Comparison of ENCODE assay signal across 18 cellular contexts in the genomic region with DNA sequence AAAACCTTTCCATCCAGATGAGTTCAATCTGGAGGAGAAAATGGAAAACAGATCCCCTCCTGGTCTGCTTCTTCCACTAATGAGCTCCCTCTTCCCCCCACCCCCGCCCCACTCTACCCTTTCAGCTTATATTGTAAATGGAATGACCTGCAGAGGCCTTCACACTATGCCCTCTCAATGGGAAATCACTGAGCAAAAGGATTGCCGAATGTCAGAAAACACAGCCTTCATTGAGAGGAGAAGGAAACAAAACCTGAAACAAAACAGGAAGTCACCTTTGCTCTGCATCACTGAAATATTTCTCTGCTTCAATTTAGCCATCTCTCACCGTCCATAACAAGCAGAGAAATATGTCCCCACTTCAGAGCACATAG. TPM values are rescaled to one million over a fixed set of nuclear protein-coding genes. Genes with fewer than 3 reads are reported as not detected.
DNase-seq lines count a peak whose midpoint lies in the region; TF ChIP-seq lines count a peak whose summit lies in the region.
"Had no signal": no experiment of that assay in that cellular context is flagged by ENCODE, and none has a peak within 500 bp of the region (broad histone marks: within the 10 kb centered on the region; RNA-seq: fewer than 3 reads in every experiment).

No MANE protein-coding gene starts in this region.

- H3K27ac ChIP-seq in DOHH2 (ENCODE audit: low read depth, low read length) = peak overlapping the region; percentile 40
- H3K27ac ChIP-seq in SU-DHL-6 (ENCODE audit: low read depth, low read length) = no peak overlapping the region
- H3K27ac ChIP-seq in mesodermal cell (ENCODE audit: low read depth, low read length, severe bottlenecking) = peak overlapping the region; percentile 12
- peak overlapping the region in 1 of 2 donors; percentile 11 for H3K27ac ChIP-seq in coronary artery

- peaks cover 65% of the 10 kb centered on the region for H3K27me3 Mint-ChIP-seq in activated naive CD4-positive, alpha-beta T cell treated with anti-CD3 and anti-CD28 coated beads, Interleukin-2, amount 10 ng/mL, durations not matched to agents 7 days and 5 days

- H3K36me3 ChIP-seq in DOHH2 (ENCODE audit: control insufficient read depth, low read length) (no peaks in the 10 kb centered on the region), SU-DHL-6 (ENCODE audit: low read length) (no peaks in the 10 kb centered on the region), mesodermal cell (ENCODE audit: control insufficient read depth, insufficient read depth, low read length) (no peaks in the 10 kb centered on the region)
- H3K36me3 ChIP-seq: breast epithelium, right atrium auricular region had no signal

- DNase-seq in HT-29 (ENCODE audit: low spot score) (peak; percentile 12), NCI-H187 (lab: John Stamatoyannopoulos, UW) (no peak), SIG-M5 (lab: John Stamatoyannopoulos, UW) (no peak), coronary artery (ENCODE audit: low spot score) (no peak)
- no peak for DNase-seq in activated naive CD4-positive, alpha-beta T cell treated with anti-CD3 and anti-CD28 coated beads, Interleukin-2, amount 10 ng/mL, durations not matched to agents 7 days and 5 days
- DNase-seq: activated CD8-positive, alpha-beta T cell treated with anti-CD3 and anti-CD28 coated beads for 36 hours; activated effector memory CD4-positive, alpha-beta T cell treated with anti-CD3 and anti-CD28 coated beads, Interleukin-2, amount 50 U/mL, for 16 hours; effector memory CD4-positive, alpha-beta T cell; foreskin fibroblast; NCI-H345; RPMI8226; stimulated activated CD4-positive, alpha-beta T cell treated with anti-CD3 and anti-CD28 coated beads, Interleukin-4, amount 100 ng/mL, for 24 hours had no signal

- H3K36me3 Mint-ChIP-seq in activated naive CD4-positive, alpha-beta T cell treated with anti-CD3 and anti-CD28 coated beads, Interleukin-2, amount 10 ng/mL, durations not matched to agents 7 days and 5 days = no peaks in the 10 kb centered on the region
- H3K36me3 Mint-ChIP-seq: stimulated activated memory B cell treated with anti-CD40 and anti-IgM and Interleukin-4, amounts not matched to agents 10 μg/mL and 1 μg/mL and 100 μg/mL, for 72 hours had no signal

- H3K4me1 Mint-ChIP-seq in activated naive CD4-positive, alpha-beta T cell treated with anti-CD3 and anti-CD28 coated beads, Interleukin-2, amount 10 ng/mL, durations not matched to agents 7 days and 5 days = peaks cover 18% of the 10 kb centered on the region

- H3K79me2 ChIP-seq in DOHH2 (ENCODE audit: control insufficient read depth, low read length) (no peaks in the 10 kb centered on the region), SU-DHL-6 (ENCODE audit: insufficient read depth, low read length) (no peaks in the 10 kb centered on the region)

- WGBS in mesodermal cell (ENCODE audit: insufficient coverage in 2 of 2), 2 experiments = 0 to 17% methylated on average over 1 of the region's 3 CpGs

- no peaks in the 10 kb centered on the region for H3K9me3 Mint-ChIP-seq in activated naive CD4-positive, alpha-beta T cell treated with anti-CD3 and anti-CD28 coated beads, Interleukin-2, amount 10 ng/mL, durations not matched to agents 7 days and 5 days
- H3K9me3 Mint-ChIP-seq: activated CD8-positive, alpha-beta T cell treated with anti-CD3 and anti-CD28 coated beads for 36 hours; stimulated activated memory B cell treated with anti-CD40 and anti-IgM and Interleukin-4, amounts not matched to agents 10 μg/mL and 1 μg/mL and 100 μg/mL, for 72 hours had no signal

- H3K4me1 ChIP-seq in DOHH2 (ENCODE audit: control insufficient read depth, low read length) (peaks cover 20% of the 10 kb centered on the region), mesodermal cell (ENCODE audit: control insufficient read depth, insufficient read depth, low read length, poor library complexity, severe bottlenecking) (peaks cover 4% of the 10 kb centered on the region)

- no peak overlapping the region for H3K27ac Mint-ChIP-seq in activated naive CD4-positive, alpha-beta T cell treated with anti-CD3 and anti-CD28 coated beads, Interleukin-2, amount 10 ng/mL, durations not matched to agents 7 days and 5 days
- H3K27ac Mint-ChIP-seq: activated CD8-positive, alpha-beta T cell treated with anti-CD3 and anti-CD28 coated beads for 36 hours; stimulated activated memory B cell treated with anti-CD40 and anti-IgM and Interleukin-4, amounts not matched to agents 10 μg/mL and 1 μg/mL and 100 μg/mL, for 72 hours had no signal

- H3K9ac ChIP-seq in SU-DHL-6 (ENCODE audit: low read length) = no peak overlapping the region

- H3K9me3 ChIP-seq in DOHH2 (ENCODE audit: control insufficient read depth, insufficient read depth, low read length) = no peaks in the 10 kb centered on the region
- no peaks in the 10 kb centered on the region for H3K9me3 ChIP-seq in SU-DHL-6 (ENCODE audit: insufficient read depth, low read length)
- H3K9me3 ChIP-seq in mesodermal cell (ENCODE audit: control insufficient read depth, low read length) = no peaks in the 10 kb centered on the region
- H3K9me3 ChIP-seq: breast epithelium, right atrium auricular region had no signal

- peak overlapping the region; percentile 62 for H3K4me2 ChIP-seq in DOHH2 (ENCODE audit: low read length)
- peak overlapping the region; percentile 14 for H3K4me2 ChIP-seq in SU-DHL-6 (ENCODE audit: low read depth, low read length, poor library complexity, severe bottlenecking)

- peak overlapping the region; percentile 65 for H2AFZ ChIP-seq in SU-DHL-6 (ENCODE audit: low read depth, low read length, severe bottlenecking)

- CTCF ChIA-PET in activated naive CD4-positive, alpha-beta T cell treated with anti-CD3 and anti-CD28 coated beads, Interleukin-2, amount 10 ng/mL, durations not matched to agents 7 days and 5 days (lab: Charles Lee) = interaction anchor here (1.4 kb wide), 1 partner anchor 15 kb away, joined by 3 read pairs; no protein-coding TSS in a partner anchor

- H4K20me1 ChIP-seq in DOHH2 (ENCODE audit: control insufficient read depth, insufficient read depth, low read depth, low read length) (no peaks in the 10 kb centered on the region), SU-DHL-6 (ENCODE audit: low read depth, low read length) (no peaks in the 10 kb centered on the region)

- H3K4me3 ChIP-seq in DOHH2 (ENCODE audit: low read length) (peak overlapping the region; percentile 36), SU-DHL-6 (ENCODE audit: insufficient read depth, low read length, poor library complexity, severe bottlenecking) (no peak overlapping the region), mesodermal cell (ENCODE audit: extremely low read depth, insufficient read depth, low read length, poor library complexity, severe bottlenecking) (no peak overlapping the region), coronary artery (no peak overlapping the region)
- H3K4me3 ChIP-seq: right atrium auricular region had no signal

- no peak overlapping the region for H3K4me3 Mint-ChIP-seq in activated naive CD4-positive, alpha-beta T cell treated with anti-CD3 and anti-CD28 coated beads, Interleukin-2, amount 10 ng/mL, durations not matched to agents 7 days and 5 days
- H3K4me3 Mint-ChIP-seq: activated CD8-positive, alpha-beta T cell treated with anti-CD3 and anti-CD28 coated beads for 36 hours; stimulated activated memory B cell treated with anti-CD40 and anti-IgM and Interleukin-4, amounts not matched to agents 10 μg/mL and 1 μg/mL and 100 μg/mL, for 72 hours had no signal

- H3F3A ChIP-seq in DOHH2 (ENCODE audit: control insufficient read depth, insufficient read depth) (no peaks in the 10 kb centered on the region), SU-DHL-6 (ENCODE audit: insufficient read depth) (no peaks in the 10 kb centered on the region)

- no peaks in the 10 kb centered on the region for H3K9me2 ChIP-seq in DOHH2 (replicated peaks; ENCODE audit: control insufficient read depth, low read length)
- no peaks in the 10 kb centered on the region for H3K9me2 ChIP-seq in SU-DHL-6 (replicated peaks; ENCODE audit: insufficient read depth, low read length)

- H3K27me3 ChIP-seq in DOHH2 (ENCODE audit: control insufficient read depth, low read length) (no peaks in the 10 kb centered on the region), SU-DHL-6 (ENCODE audit: low read length) (no peaks in the 10 kb centered on the region)
- H3K27me3 ChIP-seq: breast epithelium, right atrium auricular region had no signal

- TF ChIP-seq CTCF in DOHH2 (IDR thresholded peaks at IDR 0.05; ENCODE audit: low read depth, low read length, poor library complexity, severe bottlenecking) = no peak
- no peak for TF ChIP-seq CTCF in SU-DHL-6 (IDR thresholded peaks at IDR 0.05; ENCODE audit: insufficient read depth, low read length, poor library complexity, severe bottlenecking)
- TF ChIP-seq CTCF in coronary artery (IDR thresholded peaks at IDR 0.05) = no peak

RNA-seq across cellular contexts. Expression of gene FRZB, which starts 1.6 kb away (rescaled TPM):
- 0.15 and 0.21 TPM in 2 replicates for total RNA-seq in HT-29 (2014; rRNA removed; shearing (Covaris generic))
- polyA plus RNA-seq in mesodermal cell (2013, experiment 1 of 2) = 14.1 TPM
- 16.1 TPM for polyA plus RNA-seq in mesodermal cell (2013, experiment 2 of 2)
- total RNA-seq: activated CD8-positive, alpha-beta T cell treated with anti-CD3 and anti-CD28 coated beads for 36 hours had no signal
